Comparison of ENCODE assay signal across 26 cellular contexts in the genomic region with DNA sequence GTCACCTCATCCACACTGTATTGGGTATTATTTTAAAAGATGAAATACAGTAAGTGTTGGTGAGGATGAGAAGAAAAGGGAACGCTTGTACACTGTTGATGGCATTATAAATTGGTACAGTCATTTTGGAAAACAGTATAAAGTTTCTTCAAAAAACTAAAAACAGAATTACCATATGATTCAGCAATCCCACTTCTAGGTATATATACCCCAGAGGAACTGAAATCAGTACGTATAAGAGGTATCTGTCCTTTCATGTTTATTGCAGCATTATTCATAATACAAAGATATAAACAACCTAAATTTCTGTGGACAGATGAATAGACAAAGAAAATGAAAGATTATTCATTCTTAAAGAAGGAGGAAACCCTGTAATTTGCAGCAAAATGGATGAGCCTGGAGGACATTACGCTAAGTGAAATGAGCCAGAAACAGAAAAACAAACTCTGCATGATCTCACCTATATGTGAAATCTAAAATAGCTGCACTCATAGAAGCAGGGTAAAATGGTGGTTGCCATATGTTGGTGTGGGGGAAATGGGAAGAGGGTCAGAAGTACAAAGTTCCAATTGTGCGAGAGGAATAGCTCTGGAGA.
A peak's percentile ranks its signal among the peaks of the same experiment; 100 is the strongest.
DNase-seq lines count a peak whose midpoint lies in the region; ATAC-seq, FAIRE-seq and TF ChIP-seq lines count a peak whose summit lies in the region.
"Had no signal": no experiment of that assay in that cellular context is flagged by ENCODE, and none has a peak within 500 bp of the region (broad histone marks: within the 10 kb centered on the region; RNA-seq: fewer than 3 reads in every experiment).

No MANE protein-coding gene starts in this region.

- ATAC-seq in GM21367 (IDR thresholded peaks at IDR 0.05; ENCODE audit: unreplicated experiment) (peak; percentile 54), HG02759 (IDR thresholded peaks at IDR 0.05; ENCODE audit: unreplicated experiment) (peak; percentile 75), HG03439 (IDR thresholded peaks at IDR 0.05; ENCODE audit: unreplicated experiment) (peak; percentile 73), T-helper 17 cell (no peak)
- ATAC-seq in activated naive CD8-positive, alpha-beta T cell treated with anti-CD3 and anti-CD28 coated beads, Interleukin-2, amount 50 U/mL, for 24 hours, result no peak
- ATAC-seq: heart right ventricle, left ventricle myocardium superior had no signal

- no peak overlapping the region for H3K4me3 Mint-ChIP-seq in T-helper 17 cell
- H3K4me3 Mint-ChIP-seq in activated naive CD8-positive, alpha-beta T cell treated with anti-CD3 and anti-CD28 coated beads, Interleukin-2, amount 50 U/mL, for 24 hours, result no peak overlapping the region
- H3K4me3 Mint-ChIP-seq: activated T-cell treated with anti-CD3 and anti-CD28 coated beads, Interleukin-2, amount 50 U/mL, for 72 hours; B cell; immature natural killer cell; neural crest cell had no signal

- FAIRE-seq in GM12891 (lab: Jason Lieb, UNC), result no peak
- FAIRE-seq: A204.1 had no signal

- DNase-seq in GM12891 (ENCODE audit: insufficient read length, low spot score) (no peak), T-helper 17 cell (no peak), superior temporal gyrus (ENCODE audit: extremely low spot score) (no peak)
- no peak for DNase-seq in activated CD8-positive, alpha-beta memory T cell treated with anti-CD3 and anti-CD28 coated beads for 24 hours
- DNase-seq in activated naive CD8-positive, alpha-beta T cell treated with anti-CD3 and anti-CD28 coated beads, Interleukin-2, amount 50 U/mL, for 24 hours, result no peak
- DNase-seq: activated naive CD4-positive, alpha-beta T cell treated with anti-CD3 and anti-CD28 coated beads, Interleukin-2, amount 50 U/mL, for 16 hours; activated T-cell treated with anti-CD3 and anti-CD28 coated beads, Interleukin-2, amount 50 U/mL, for 72 hours; aorta; caudate nucleus; DMS79 treated with DMSO at 0.1 percent for 48 hours; heart right ventricle; immature natural killer cell; Kasumi-1; left ventricle myocardium superior; NCI-H1048; NCI-H1930; NCI-H345; posterior cingulate gyrus; sigmoid colon; testis had no signal

- TF ChIP-seq POLR2A in GM12891 (IDR thresholded peaks at IDR 0.05; ENCODE audit: low read depth, low read length), result no peak

- H3K9me3 ChIP-seq in T-helper 17 cell (ENCODE audit: control insufficient read depth, low read length, poor library complexity, severe bottlenecking), result no peaks in the 10 kb centered on the region
- H3K9me3 ChIP-seq: heart right ventricle, sigmoid colon, testis had no signal

- no peaks in the 10 kb centered on the region for H3K4me1 Mint-ChIP-seq in T-helper 17 cell
- no peaks in the 10 kb centered on the region for H3K4me1 Mint-ChIP-seq in activated naive CD8-positive, alpha-beta T cell treated with anti-CD3 and anti-CD28 coated beads, Interleukin-2, amount 50 U/mL, for 24 hours
- H3K4me1 Mint-ChIP-seq: B cell, immature natural killer cell, neural crest cell had no signal

- peaks cover 4% of the 10 kb centered on the region for H3K27me3 Mint-ChIP-seq in T-helper 17 cell
- H3K27me3 Mint-ChIP-seq in activated naive CD8-positive, alpha-beta T cell treated with anti-CD3 and anti-CD28 coated beads, Interleukin-2, amount 50 U/mL, for 24 hours, result peaks cover 6% of the 10 kb centered on the region
- H3K27me3 Mint-ChIP-seq: B cell had no signal

- no peak overlapping the region for H3K27ac Mint-ChIP-seq in T-helper 17 cell
- no peak overlapping the region for H3K27ac Mint-ChIP-seq in activated naive CD8-positive, alpha-beta T cell treated with anti-CD3 and anti-CD28 coated beads, Interleukin-2, amount 50 U/mL, for 24 hours
- H3K27ac Mint-ChIP-seq: activated T-cell treated with anti-CD3 and anti-CD28 coated beads, Interleukin-2, amount 50 U/mL, for 72 hours; B cell; immature natural killer cell had no signal

- no peaks in the 10 kb centered on the region for H3K36me3 Mint-ChIP-seq in T-helper 17 cell (ENCODE audit: low read depth)
- no peaks in the 10 kb centered on the region for H3K36me3 Mint-ChIP-seq in activated naive CD8-positive, alpha-beta T cell treated with anti-CD3 and anti-CD28 coated beads, Interleukin-2, amount 50 U/mL, for 24 hours (ENCODE audit: low read depth)
- H3K36me3 Mint-ChIP-seq: immature natural killer cell had no signal

- H3K9me3 Mint-ChIP-seq in activated naive CD8-positive, alpha-beta T cell treated with anti-CD3 and anti-CD28 coated beads, Interleukin-2, amount 50 U/mL, for 24 hours, result peaks cover 4% of the 10 kb centered on the region
- H3K9me3 Mint-ChIP-seq: neural crest cell had no signal

TF ChIP-seq in GM12891, 5 proteins besides CTCF, POLR2A, EP300 and RAD21:
- TF ChIP-seq SPI1 (IDR thresholded peaks at IDR 0.05; ENCODE audit: low read depth, low read length), result peak; percentile 51; the same call in 1 of the 2 replicates
- TF ChIP-seq POLR2AphosphoS5 (IDR thresholded peaks at IDR 0.05; ENCODE audit: low read depth, low read length), result no peak
TF ChIP-seq in GM12891: peak in this region for 1.

Comparison
In these comparisons a context has a peak if more than half of its experiments do, and no peak if none do; other contexts are left out.
1. ATAC-seq: peak in GM21367 (single experiment), HG02759 (single experiment) and HG03439 (single experiment); none in T-helper 17 cell (single experiment) and activated naive CD8-positive, alpha-beta T cell treated with anti-CD3 and anti-CD28 coated beads, Interleukin-2, amount 50 U/mL, for 24 hours (single experiment).